ENCODE assay signal across 8 cellular contexts in the genomic region with DNA sequence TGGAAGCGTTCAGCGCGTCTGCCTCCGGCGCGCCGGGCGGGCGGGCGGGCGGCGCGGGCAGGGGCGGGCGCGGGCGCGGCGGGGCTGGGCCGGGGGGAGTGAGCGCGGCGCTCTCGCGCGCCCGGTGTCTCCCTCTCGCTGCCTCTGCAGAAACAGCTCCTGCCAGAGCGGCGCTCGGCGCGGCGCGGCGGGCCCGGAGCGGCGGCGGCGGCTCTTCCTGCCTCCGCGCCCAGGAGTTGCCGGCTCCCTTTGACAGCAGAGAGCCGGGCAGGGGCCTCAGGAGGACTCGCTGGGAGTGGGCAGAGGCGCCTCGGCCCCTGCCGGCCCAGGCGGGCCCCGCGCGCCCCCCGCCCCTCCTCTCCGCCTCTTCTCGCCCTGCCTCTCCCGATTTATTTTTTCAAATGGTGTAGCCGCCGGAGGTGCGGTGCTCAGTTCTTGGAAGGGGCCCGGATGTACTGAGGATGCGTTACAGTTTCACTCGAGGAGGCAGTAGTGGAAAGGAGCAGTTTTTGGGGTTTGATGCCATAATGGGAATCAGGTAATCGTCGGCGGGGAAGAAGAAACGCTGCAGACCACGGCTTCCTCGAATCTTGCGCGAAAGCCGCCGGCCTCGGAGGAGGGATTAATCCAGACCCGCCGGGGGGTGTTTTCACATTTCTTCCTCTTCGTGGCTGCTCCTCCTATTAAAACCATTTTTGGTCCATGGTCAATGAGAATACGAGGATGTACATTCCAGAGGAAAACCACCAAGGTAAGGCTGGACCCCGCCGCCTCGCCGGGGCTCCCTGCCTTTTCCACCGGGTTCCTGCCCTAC. TPM values are rescaled to one million over a fixed set of nuclear protein-coding genes. Genes with fewer than 3 reads are reported as not detected.
DNase-seq lines count a peak whose midpoint lies in the region; ATAC-seq and TF ChIP-seq lines count a peak whose summit lies in the region.

Gene CACNA1C (plus strand): TSS at position 127 of the 814 bp plus-strand sequence. CDS start 576 bp downstream, at position 703.

- no peak for TF ChIP-seq EP300 in sigmoid colon (IDR thresholded peaks at IDR 0.05)

- peak within 1 kb of the TSS; percentile 92 to 98 (median 97) for H3K27ac ChIP-seq in sigmoid colon

- DNase-seq in AG09319 (ENCODE audit: extremely low read depth, low read depth) (peak; percentile 34), HK-2 (ENCODE audit: unreplicated experiment) (peak; percentile 22), SK-N-DZ (ENCODE audit: low spot score) (peak; percentile 40), T47D (ENCODE audit: low read depth in 1 of 2, low spot score in 1 of 2) (peak; percentile 55 to 60), sigmoid colon (peak; percentile 86), NK-92 (lab: John Stamatoyannopoulos, UW; ENCODE audit: unreplicated experiment) (no peak)

- peak in 1 of 2 donors; percentile 24 for TF ChIP-seq POLR2A in sigmoid colon (IDR thresholded peaks at IDR 0.05)

- H3K4me1 ChIP-seq in sigmoid colon = peaks cover 0 to 42% (median 28%) of the 10 kb centered on the region in 4 donors

- no peaks in the 10 kb centered on the region for H3K36me3 ChIP-seq in sigmoid colon

- in situ Hi-C loops in T47D (cut with HindIII; ENCODE audit: low pct_unique_long_range_greater_than_20kb, low sequenced_read_pairs) = no loop called here

- TF ChIP-seq CTCF in AG09319 (IDR thresholded peaks at IDR 0.05; ENCODE audit: low read depth, low read length) = peak; percentile 29
- TF ChIP-seq CTCF in sigmoid colon (IDR thresholded peaks at IDR 0.05) = peak in 2 of 4 experiments; percentile 9 to 49

- H3K27me3 ChIP-seq in sigmoid colon = no peaks in the 10 kb centered on the region

- intact Hi-C loops in sigmoid colon (cut with DNase I) = loop anchor here (5.0 to 10.0 kb wide), 2 partner anchors 256 to 372 kb away; no protein-coding TSS in a partner anchor

- H3K9me3 ChIP-seq in iPS-18c (ENCODE audit: control insufficient read depth, insufficient read depth, low read length) (no peaks in the 10 kb centered on the region), sigmoid colon (no peaks in the 10 kb centered on the region)

- no peak for ATAC-seq in GM18861 (IDR thresholded peaks at IDR 0.05; ENCODE audit: unreplicated experiment)

- peak within 1 kb of the TSS; percentile 65 for H3K4me3 ChIP-seq in iPS-18c (ENCODE audit: insufficient read depth, low read depth, low read length)
- H3K4me3 ChIP-seq in sigmoid colon = peak within 1 kb of the TSS; percentile 69 to 92 (median 76)

- WGBS in sigmoid colon, 2 donors = 1% methylated on average over 83 of the region's 83 CpGs

RNA-seq across cellular contexts. Expression of gene CACNA1C, which starts in this region (rescaled TPM):
- polyA plus RNA-seq in SK-N-DZ (2014; cell fraction: cytosol; rRNA removed) = not detected in 2 replicates
- 0.27 and 0.59 TPM in 2 replicates for polyA plus RNA-seq in SK-N-DZ (2014; cell fraction: nucleus; rRNA removed)
- 100 to 1,000 TPM in 2 of 4 donors, 10 to 100 TPM in 2; 62.0 to 213 (median 119) TPM for total RNA-seq in sigmoid colon
- polyA plus RNA-seq in sigmoid colon = 1 to 10 TPM in 1 of 3 donors, under 1 TPM in 2; 0.46 to 7.6 (median 0.60) TPM
